ENCODE assay signal across 1 cellular context in the genomic region with DNA sequence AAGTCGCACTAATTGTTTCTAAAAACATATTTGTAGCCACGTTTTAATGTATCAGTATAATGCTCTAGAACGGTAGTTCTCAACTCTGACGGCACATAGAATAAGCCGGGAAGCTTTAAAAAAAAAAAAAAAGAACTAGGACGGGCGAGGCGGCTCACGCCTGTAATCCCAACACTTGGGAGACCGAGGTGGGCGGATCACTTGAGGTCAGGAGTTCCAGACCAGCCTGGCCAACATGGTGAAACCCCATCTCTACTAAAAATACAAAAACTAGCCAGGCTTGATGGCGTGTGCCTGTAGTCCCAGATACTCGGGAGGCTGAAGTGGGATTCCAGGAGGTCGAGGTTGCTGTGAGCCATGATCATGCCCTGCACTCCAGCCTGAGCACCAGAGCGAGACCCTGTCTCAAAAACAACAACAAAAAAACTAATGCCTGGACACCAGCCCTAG.
A peak's percentile ranks its signal among the peaks of the same experiment; 100 is the strongest.
TF ChIP-seq lines count a peak whose summit lies in the region.

No MANE protein-coding gene starts in this region.

TF ChIP-seq in HepG2, 621 proteins besides CTCF, POLR2A, EP300 and RAD21:
- TF ChIP-seq ATM (IDR thresholded peaks at IDR 0.05; ENCODE audit: borderline replicate concordance) (no peak), MAZ (IDR thresholded peaks at IDR 0.05; ENCODE audit: borderline replicate concordance, low read depth, low read length) (no peak), MAZ (CRISPR knock-in tag; IDR thresholded peaks at IDR 0.05; ENCODE audit: low read depth) (0 out of 2 replicates have a peak, but pooled peaks have one; percentile 5), NFYC (CRISPR knock-in tag; IDR thresholded peaks at IDR 0.05) (no peak), PITX1 (CRISPR knock-in tag; IDR thresholded peaks at IDR 0.05) (peak; percentile 1; the same call in 1 of the 2 replicates), HHEX (CRISPR knock-in tag; IDR thresholded peaks at IDR 0.05) (no peak), ZSCAN31 (CRISPR knock-in tag; IDR thresholded peaks at IDR 0.05; ENCODE audit: low read depth) (0 out of 2 replicates have a peak, but pooled peaks have one; percentile 15)
- TF ChIP-seq, protein P1, sequence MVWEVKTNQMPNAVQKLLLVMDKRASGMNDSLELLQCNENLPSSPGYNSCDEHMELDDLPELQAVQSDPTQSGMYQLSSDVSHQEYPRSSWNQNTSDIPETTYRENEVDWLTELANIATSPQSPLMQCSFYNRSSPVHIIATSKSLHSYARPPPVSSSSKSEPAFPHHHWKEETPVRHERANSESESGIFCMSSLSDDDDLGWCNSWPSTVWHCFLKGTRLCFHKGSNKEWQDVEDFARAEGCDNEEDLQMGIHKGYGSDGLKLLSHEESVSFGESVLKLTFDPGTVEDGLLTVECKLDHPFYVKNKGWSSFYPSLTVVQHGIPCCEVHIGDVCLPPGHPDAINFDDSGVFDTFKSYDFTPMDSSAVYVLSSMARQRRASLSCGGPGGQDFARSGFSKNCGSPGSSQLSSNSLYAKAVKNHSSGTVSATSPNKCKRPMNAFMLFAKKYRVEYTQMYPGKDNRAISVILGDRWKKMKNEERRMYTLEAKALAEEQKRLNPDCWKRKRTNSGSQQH (CRISPR knock-in tag; IDR thresholded peaks at IDR 0.05; ENCODE audit: low read depth): no peak
- TF ChIP-seq, protein P2, sequence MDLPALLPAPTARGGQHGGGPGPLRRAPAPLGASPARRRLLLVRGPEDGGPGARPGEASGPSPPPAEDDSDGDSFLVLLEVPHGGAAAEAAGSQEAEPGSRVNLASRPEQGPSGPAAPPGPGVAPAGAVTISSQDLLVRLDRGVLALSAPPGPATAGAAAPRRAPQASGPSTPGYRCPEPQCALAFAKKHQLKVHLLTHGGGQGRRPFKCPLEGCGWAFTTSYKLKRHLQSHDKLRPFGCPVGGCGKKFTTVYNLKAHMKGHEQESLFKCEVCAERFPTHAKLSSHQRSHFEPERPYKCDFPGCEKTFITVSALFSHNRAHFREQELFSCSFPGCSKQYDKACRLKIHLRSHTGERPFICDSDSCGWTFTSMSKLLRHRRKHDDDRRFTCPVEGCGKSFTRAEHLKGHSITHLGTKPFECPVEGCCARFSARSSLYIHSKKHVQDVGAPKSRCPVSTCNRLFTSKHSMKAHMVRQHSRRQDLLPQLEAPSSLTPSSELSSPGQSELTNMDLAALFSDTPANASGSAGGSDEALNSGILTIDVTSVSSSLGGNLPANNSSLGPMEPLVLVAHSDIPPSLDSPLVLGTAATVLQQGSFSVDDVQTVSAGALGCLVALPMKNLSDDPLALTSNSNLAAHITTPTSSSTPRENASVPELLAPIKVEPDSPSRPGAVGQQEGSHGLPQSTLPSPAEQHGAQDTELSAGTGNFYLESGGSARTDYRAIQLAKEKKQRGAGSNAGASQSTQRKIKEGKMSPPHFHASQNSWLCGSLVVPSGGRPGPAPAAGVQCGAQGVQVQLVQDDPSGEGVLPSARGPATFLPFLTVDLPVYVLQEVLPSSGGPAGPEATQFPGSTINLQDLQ (CRISPR knock-in tag; IDR thresholded peaks at IDR 0.05): no peak
